15 cellular contexts compared by ENCODE assay signal in genomic region chr3:155481089-155481488, GRCh38.
DNase-seq lines count a peak whose midpoint lies in the region.
"Had no signal": no experiment of that assay in that cellular context is flagged by ENCODE, and none has a peak within 500 bp of the region (broad histone marks: within the 10 kb centered on the region; RNA-seq: fewer than 3 reads in every experiment).

No MANE protein-coding gene starts in this region.

- no peak overlapping the region for H3K9ac ChIP-seq in subcutaneous abdominal adipose tissue (ENCODE audit: low read length in 5 of 5)
- H3K9ac ChIP-seq: BLaER1 had no signal

- H3K4me1 ChIP-seq in subcutaneous abdominal adipose tissue (ENCODE audit: control insufficient read depth in 5 of 5, insufficient read depth in 5 of 5, low read length in 5 of 5): peaks cover 0 to 10% (median 8%) of the 10 kb centered on the region in 5 donors
- H3K4me1 ChIP-seq: BLaER1, Caco-2, HAP-1 had no signal

- H3K27ac ChIP-seq in subcutaneous abdominal adipose tissue (ENCODE audit: low read depth, low read length): no peak overlapping the region
- H3K27ac ChIP-seq: BLaER1, C4-2B had no signal

- H3K9me3 ChIP-seq in subcutaneous abdominal adipose tissue (ENCODE audit: control insufficient read depth in 5 of 5, low read length in 5 of 5): peaks cover 0 to 6% (median 3%) of the 10 kb centered on the region in 5 donors
- H3K9me3 ChIP-seq: HAP-1 had no signal

- no peaks in the 10 kb centered on the region for H3K27me3 ChIP-seq in subcutaneous abdominal adipose tissue (ENCODE audit: control insufficient read depth in 5 of 5, insufficient read depth in 4 of 5, low read length in 5 of 5)
- H3K27me3 ChIP-seq: BLaER1 had no signal

- DNase-seq in Kasumi-1 (lab: John Stamatoyannopoulos, UW) (peak; percentile 14 to 25), UCSD-AML1 (lab: John Stamatoyannopoulos, UW; ENCODE audit: unreplicated experiment) (peak; percentile 21), mesenteric fat pad (ENCODE audit: low spot score) (no peak), pons (ENCODE audit: low spot score) (no peak), T1000 (lab: John Stamatoyannopoulos, UW) (no peak)
- DNase-seq: Caco-2; CD4-positive, CD25-positive, alpha-beta regulatory T cell; CD8-positive, alpha-beta T cell; DMS153; DND-41; GOT3 had no signal

- no peaks in the 10 kb centered on the region for H3K36me3 ChIP-seq in subcutaneous abdominal adipose tissue (ENCODE audit: control insufficient read depth in 5 of 5, insufficient read depth in 5 of 5, low read length in 5 of 5)
- H3K36me3 ChIP-seq: BLaER1 had no signal

- H3K4me3 ChIP-seq in subcutaneous abdominal adipose tissue (ENCODE audit: low read depth in 1 of 5, low read length in 5 of 5): peak overlapping the region in 4 of 5 donors; percentile 10 to 35 (median 21)
- H3K4me3 ChIP-seq: BLaER1, HAP-1 had no signal

Comparison
In these comparisons a context has a peak if more than half of its experiments do, and no peak if none do; other contexts are left out.
1. DNase-seq: peak in Kasumi-1 (2 of 2) and UCSD-AML1 (single experiment); none in mesenteric fat pad (single experiment), pons (single experiment) and T1000 (single experiment).